8 cellular contexts compared by ENCODE assay signal in genomic region chr10:102396251-102396650, GRCh38. TPM values are rescaled to one million over a fixed set of nuclear protein-coding genes. Genes with fewer than 3 reads are reported as not detected.
DNase-seq lines count a peak whose midpoint lies in the region; ATAC-seq, FAIRE-seq and TF ChIP-seq lines count a peak whose summit lies in the region.

No MANE protein-coding gene starts in this region.

- H3K9me3 ChIP-seq in GM12878 (replicated peaks; ENCODE audit: control insufficient read depth, insufficient read depth, low read length) (no peaks in the 10 kb centered on the region; the same call in 2 of the 3 replicates), upper lobe of left lung (no peaks in the 10 kb centered on the region)

- RAD21 ChIA-PET in GM12878 (lab: Charles Lee; ENCODE audit: unreplicated experiment) = interaction anchor here (1.3 to 5.8 kb wide), 3 partner anchors 12 to 166 kb away, joined by 3 to 33 read pairs (median 4); no protein-coding TSS in a partner anchor

- peaks cover 21% of the 10 kb centered on the region for H3K36me3 Mint-ChIP-seq in memory B cell

- peaks cover 37% of the 10 kb centered on the region for H3K4me1 Mint-ChIP-seq in memory B cell

- in situ Hi-C loops in GM12878 (cut with MboI) = no loop called here

- no peak for TF ChIP-seq RAD21 in GM12878 (IDR thresholded peaks at IDR 0.05; ENCODE audit: insufficient read depth, low read depth, low read length)

- H3K9me3 Mint-ChIP-seq in memory B cell = no peaks in the 10 kb centered on the region

- H3K27me3 ChIP-seq in GM12878 (replicated peaks in 1 of 2; ENCODE audit: control insufficient read depth in 2 of 2, insufficient read depth in 2 of 2, low read length in 1 of 2) = no peaks in the 10 kb centered on the region
- H3K27me3 ChIP-seq in upper lobe of left lung = no peaks in the 10 kb centered on the region

- DNase-seq in activated T-cell treated with anti-CD3 and anti-CD28 coated beads, Interleukin-2, amount 50 U/mL, for 1 hour = peak; percentile 37
- DNase-seq in activated T-cell treated with anti-CD3 and anti-CD28 coated beads, Interleukin-2, amount 50 U/mL, for 48 hours = no peak
- DNase-seq in GM12878 (ENCODE audit: low read depth, low spot score) (no peak), memory B cell (ENCODE audit: low spot score in 2 of 2) (no peak), upper lobe of left lung (no peak), DMS153 (lab: John Stamatoyannopoulos, UW) (no peak), NCI-H2029 treated with DMSO at 0.1 percent for 48 hours (lab: John Stamatoyannopoulos, UW) (no peak)

- FAIRE-seq in GM12878 (lab: Jason Lieb, UNC) = no peak

- 0% methylated on average over 4 of the region's 4 CpGs for WGBS in GM12878 (ENCODE audit: insufficient coverage, insufficient replicate concordance, low lambda C conversion rate, missing lambda C conversion rate)
- 54 to 89% methylated on average over 2 of the region's 4 CpGs for WGBS in upper lobe of left lung, 2 donors

- SMC1A ChIA-PET in GM12878 (lab: Charles Lee; ENCODE audit: uncharacterized antibody, unreplicated experiment) = interaction anchor here (1.0 to 3.8 kb wide), 3 partner anchors 25 to 54 kb away, joined by 4 to 23 read pairs (median 10); partner anchors contain the start of genes CUEDC2 and FBXL15

- H3K4me3 ChIP-seq in GM12878 = peak overlapping the region; percentile 100
- H3K4me3 ChIP-seq in upper lobe of left lung = peak overlapping the region; percentile 61 to 82 (median 68)

- H2AFZ ChIP-seq in GM12878 (ENCODE audit: control insufficient read depth, low read depth, low read length) = no peak overlapping the region

- no peaks in the 10 kb centered on the region for H3K27me3 Mint-ChIP-seq in memory B cell

- POLR2A ChIA-PET in GM12878 (lab: Charles Lee) = interaction anchor here (1.0 to 6.1 kb wide), 9 partner anchors 17 to 318 kb away, joined by 3 to 44 read pairs (median 4); partner anchors contain the start of genes ARL3, C10orf95, CUEDC2 and FBXL15

- H3K9ac ChIP-seq in GM12878 (ENCODE audit: control insufficient read depth, insufficient read depth, low read length) = peak overlapping the region; percentile 99

- no peak for TF ChIP-seq CTCF in GM12878 (IDR thresholded peaks at IDR 0.05 in 2 of 3, conservative IDR thresholded peaks at IDR 0.05 in 1 of 3; ENCODE audit: control insufficient read depth in 2 of 3, extremely low read depth in 1 of 3, insufficient read depth in 1 of 3, low read depth in 3 of 3, low read length in 3 of 3)
- TF ChIP-seq CTCF in upper lobe of left lung (IDR thresholded peaks at IDR 0.05) = no peak

- H3K4me1 ChIP-seq in GM12878 (ENCODE audit: control insufficient read depth, insufficient read depth, low read length) (peaks cover 25% of the 10 kb centered on the region), upper lobe of left lung (peaks cover 43 to 63% (median 49%) of the 10 kb centered on the region in 4 donors)

- CTCF ChIA-PET in GM12878 (lab: Yijun Ruan, JAX) = interaction anchor here (0.7 to 12.1 kb wide), 7 partner anchors 12 to 227 kb away, joined by 3 to 90 read pairs (median 6); partner anchors contain the start of genes CUEDC2 and FBXL15

- H3K36me3 ChIP-seq in GM12878 (ENCODE audit: control insufficient read depth in 2 of 2, insufficient read depth in 2 of 2, low read length in 1 of 2) (peaks cover 15 to 29% of the 10 kb centered on the region in 2 experiments), upper lobe of left lung (peaks cover under 1 to 35% (median 29%) of the 10 kb centered on the region in 4 donors)

- TF ChIP-seq EP300 in GM12878 (IDR thresholded peaks at IDR 0.05; ENCODE audit: borderline replicate concordance in 1 of 2, control insufficient read depth in 1 of 2, low read depth in 2 of 2, low read length in 2 of 2) = no peak
- TF ChIP-seq EP300 in upper lobe of left lung (IDR thresholded peaks at IDR 0.05) = no peak

- peak overlapping the region; percentile 97 for H3K4me3 Mint-ChIP-seq in memory B cell

- peak overlapping the region; percentile 100 for H3K27ac Mint-ChIP-seq in memory B cell

- ATAC-seq in GM12878 (no peak), memory B cell (ENCODE audit: low read depth) (no peak), upper lobe of left lung (ENCODE audit: low FRiP score in 2 of 2) (no peak), GM21526 (IDR thresholded peaks at IDR 0.05; ENCODE audit: low FRiP score, unreplicated experiment) (no peak)

- intact Hi-C loops in GM12878 (cut with micrococcal nuclease; ENCODE audit: unreplicated experiment) = loop anchor here (10.0 kb wide), 1 partner anchor 249 kb away; the partner anchor contains the start of gene TRIM8

- TF ChIP-seq POLR2A in GM12878 (IDR thresholded peaks at IDR 0.05; ENCODE audit: low read depth, low read length) (0 out of 2 replicates have a peak, but pooled peaks have one; percentile 58), upper lobe of left lung (IDR thresholded peaks at IDR 0.05) (no peak)

- no TSS peak for BruUV-seq in GM12878 (replicated peaks; lab: Mats Ljungman, UMichigan)

- H3K27ac ChIP-seq in GM12878 (ENCODE audit: control insufficient read depth, insufficient read depth) (peak overlapping the region; percentile 93), upper lobe of left lung (peak overlapping the region; percentile 94 to 97 (median 96))

- peaks cover 57% of the 10 kb centered on the region for H3K79me2 ChIP-seq in GM12878 (ENCODE audit: control insufficient read depth, insufficient read depth, low read length)

- peak overlapping the region; percentile 96 for H3K4me2 ChIP-seq in GM12878 (ENCODE audit: control insufficient read depth, insufficient read depth)

- H4K20me1 ChIP-seq in GM12878 (ENCODE audit: control insufficient read depth, insufficient read depth) = no peaks in the 10 kb centered on the region

RNA-seq across cellular contexts. Expression of gene NFKB2, which starts 0.7 kb away (rescaled TPM):
- total RNA-seq in GM12878 (2013; cell fraction: nucleolus; rRNA removed) = 150 and 171 TPM in 2 replicates
- total RNA-seq in GM12878 (2014; rRNA removed) = 108 and 111 TPM in 2 replicates
- 42.4 and 43.7 TPM in 2 replicates for total RNA-seq in GM12878 (2014; rRNA removed; fragmentation: Illumina TruSeq; extraction: Trizol)
- total RNA-seq in GM12878 (2021) = 144 and 145 TPM in 2 replicates
- polyA plus RNA-seq in GM12878 (2011; ENCODE audit: low read depth) = 33.4 TPM
- polyA plus RNA-seq in GM12878 (2011; rRNA removed) = 62.4 and 113 TPM in 2 replicates
- 110 and 124 TPM in 2 replicates for polyA plus RNA-seq in GM12878 (2011; cell fraction: cytosol; rRNA removed)
- 571 and 613 TPM in 2 replicates for polyA plus RNA-seq in GM12878 (2011; cell fraction: nucleus; rRNA removed)
- 106 and 129 TPM in 2 replicates for polyA plus RNA-seq in GM12878 (2012)
- polyA plus RNA-seq in GM12878 (2014; fragmentation: Illumina TruSeq; extraction: Trizol) = 49.9 and 56.4 TPM in 2 replicates
- 1 to 10 TPM in 1 of 2 experiments, under 1 TPM in 1; 0.56 to 1.3 TPM for polyA plus RNA-seq in GM12878 (2014; fragmentation: Nextera tagmentation; extraction: Ambion mirVana)
- polyA plus RNA-seq in GM12878 (2014; rRNA removed) = 109 and 119 TPM in 2 replicates
- polyA plus RNA-seq in GM12878 (2016; fragmentation: Nextera tagmentation; extraction: Ambion mirVana) = 10 to 100 TPM; 31.4 to 32.0 TPM
- 60.3 and 69.0 TPM in 2 replicates for polyA minus RNA-seq in GM12878 (2011; rRNA and poly(A)+ RNA removed)
- polyA minus RNA-seq in GM12878 (2011; cell fraction: cytosol; rRNA and poly(A)+ RNA removed) = 39.0 and 44.4 TPM in 2 replicates
- polyA minus RNA-seq in GM12878 (2011; cell fraction: nucleus; rRNA and poly(A)+ RNA removed) = 74.0 and 110 TPM in 2 replicates
- 10 to 100 TPM; 31.2 to 67.6 (median 41.2) TPM for total RNA-seq in upper lobe of left lung

RNA-seq across cellular contexts. Expression of gene PSD, which starts 22.3 kb away (rescaled TPM):
- total RNA-seq in GM12878 (2013; cell fraction: nucleolus; rRNA removed) = 0.83 and 1.1 TPM in 2 replicates
- total RNA-seq in GM12878 (2014; rRNA removed) (0.11 and 0.27 TPM in 2 replicates), GM12878 (2014; rRNA removed; fragmentation: Illumina TruSeq; extraction: Trizol) (0.09 and 0.18 TPM in 2 replicates), GM12878 (2021) (0.16 and 0.56 TPM in 2 replicates), upper lobe of left lung (10 to 100 TPM in 2 of 6 donors, 1 to 10 TPM in 4; 1.1 to 28.3 (median 3.5) TPM)
- 0.41 TPM for polyA plus RNA-seq in GM12878 (2011; ENCODE audit: low read depth)
- polyA plus RNA-seq in GM12878 (2011; rRNA removed) (0.41 and 0.55 TPM in 2 replicates), GM12878 (2014; fragmentation: Illumina TruSeq; extraction: Trizol) (0.16 TPM in 1 of 2 replicates, not detected in the other), GM12878 (2014; fragmentation: Nextera tagmentation; extraction: Ambion mirVana) (not detected), GM12878 (2014; rRNA removed) (0.25 and 0.77 TPM in 2 replicates), GM12878 (2016; fragmentation: Nextera tagmentation; extraction: Ambion mirVana) (1 to 10 TPM; 1.7 to 2.0 TPM)
- polyA plus RNA-seq in GM12878 (2011; cell fraction: cytosol; rRNA removed) = 0.43 and 0.57 TPM in 2 replicates
- 3.5 and 3.8 TPM in 2 replicates for polyA plus RNA-seq in GM12878 (2011; cell fraction: nucleus; rRNA removed)
- 2.1 and 2.8 TPM in 2 replicates for polyA plus RNA-seq in GM12878 (2012)
- 0.93 and 0.95 TPM in 2 replicates for polyA minus RNA-seq in GM12878 (2011; rRNA and poly(A)+ RNA removed)
- polyA minus RNA-seq in GM12878 (2011; cell fraction: cytosol; rRNA and poly(A)+ RNA removed) = not detected in 2 replicates
- 1.1 TPM in 2 replicates for polyA minus RNA-seq in GM12878 (2011; cell fraction: nucleus; rRNA and poly(A)+ RNA removed)

RNA-seq across cellular contexts. Expression of gene FBXL15, which starts 24.4 kb away (rescaled TPM):
- total RNA-seq in GM12878 (2013; cell fraction: nucleolus; rRNA removed) = 2.2 TPM in 2 replicates
- 13.8 and 14.4 TPM in 2 replicates for total RNA-seq in GM12878 (2014; rRNA removed)
- 1.8 and 1.9 TPM in 2 replicates for total RNA-seq in GM12878 (2014; rRNA removed; fragmentation: Illumina TruSeq; extraction: Trizol)
- total RNA-seq in GM12878 (2021) = 13.5 and 14.7 TPM in 2 replicates
- polyA plus RNA-seq in GM12878 (2011; ENCODE audit: low read depth) = 2.1 TPM
- 1.3 and 3.1 TPM in 2 replicates for polyA plus RNA-seq in GM12878 (2011; rRNA removed)
- polyA plus RNA-seq in GM12878 (2011; cell fraction: cytosol; rRNA removed) = 9.5 and 16.7 TPM in 2 replicates
- 24.6 and 34.7 TPM in 2 replicates for polyA plus RNA-seq in GM12878 (2011; cell fraction: nucleus; rRNA removed)
- 5.9 and 7.7 TPM in 2 replicates for polyA plus RNA-seq in GM12878 (2012)
- 0.11 and 0.54 TPM in 2 replicates for polyA plus RNA-seq in GM12878 (2014; fragmentation: Illumina TruSeq; extraction: Trizol)
- polyA plus RNA-seq in GM12878 (2014; fragmentation: Nextera tagmentation; extraction: Ambion mirVana) = under 1 TPM; 0.13 to 0.66 TPM
- 12.6 and 15.3 TPM in 2 replicates for polyA plus RNA-seq in GM12878 (2014; rRNA removed)
- polyA plus RNA-seq in GM12878 (2016; fragmentation: Nextera tagmentation; extraction: Ambion mirVana) = 10 to 100 TPM; 19.5 to 21.3 TPM
- 0.73 and 1.8 TPM in 2 replicates for polyA minus RNA-seq in GM12878 (2011; rRNA and poly(A)+ RNA removed)
- polyA minus RNA-seq in GM12878 (2011; cell fraction: cytosol; rRNA and poly(A)+ RNA removed) = 2.9 TPM in 2 replicates
- polyA minus RNA-seq in GM12878 (2011; cell fraction: nucleus; rRNA and poly(A)+ RNA removed) = 3.0 and 3.5 TPM in 2 replicates
- total RNA-seq in upper lobe of left lung = 10 to 100 TPM; 18.5 to 70.2 (median 26.8) TPM

RNA-seq across cellular contexts. Expression of gene CUEDC2, which starts 36.1 kb away (rescaled TPM):
- total RNA-seq in GM12878 (2013; cell fraction: nucleolus; rRNA removed) = 12.4 and 13.3 TPM in 2 replicates
- total RNA-seq in GM12878 (2014; rRNA removed) (66.5 and 67.6 TPM in 2 replicates), GM12878 (2014; rRNA removed; fragmentation: Illumina TruSeq; extraction: Trizol) (47.8 and 49.6 TPM in 2 replicates), GM12878 (2021) (82.5 and 85.5 TPM in 2 replicates), upper lobe of left lung (10 to 100 TPM; 33.1 to 67.1 (median 46.5) TPM)
- polyA plus RNA-seq in GM12878 (2011; ENCODE audit: low read depth) = 23.2 TPM
- polyA plus RNA-seq in GM12878 (2011; rRNA removed) (21.7 and 31.5 TPM in 2 replicates), GM12878 (2014; fragmentation: Illumina TruSeq; extraction: Trizol) (34.4 and 84.2 TPM in 2 replicates), GM12878 (2014; fragmentation: Nextera tagmentation; extraction: Ambion mirVana) (10 to 100 TPM; 20.4 to 45.2 TPM), GM12878 (2014; rRNA removed) (75.9 and 88.0 TPM in 2 replicates), GM12878 (2016; fragmentation: Nextera tagmentation; extraction: Ambion mirVana) (100 to 1,000 TPM; 116 to 121 TPM)
- 88.8 and 91.7 TPM in 2 replicates for polyA plus RNA-seq in GM12878 (2011; cell fraction: cytosol; rRNA removed)
- polyA plus RNA-seq in GM12878 (2011; cell fraction: nucleus; rRNA removed) = 81.7 and 82.8 TPM in 2 replicates
- polyA plus RNA-seq in GM12878 (2012) = 53.7 and 56.5 TPM in 2 replicates
- polyA minus RNA-seq in GM12878 (2011; rRNA and poly(A)+ RNA removed) = 8.9 and 26.7 TPM in 2 replicates
- polyA minus RNA-seq in GM12878 (2011; cell fraction: cytosol; rRNA and poly(A)+ RNA removed) = 10.2 and 11.4 TPM in 2 replicates
- 7.9 and 8.4 TPM in 2 replicates for polyA minus RNA-seq in GM12878 (2011; cell fraction: nucleus; rRNA and poly(A)+ RNA removed)

RNA-seq across cellular contexts. Expression of gene C10orf95, which starts 55.1 kb away (rescaled TPM):
- 0.69 and 0.98 TPM in 2 replicates for total RNA-seq in GM12878 (2013; cell fraction: nucleolus; rRNA removed)
- total RNA-seq in GM12878 (2014; rRNA removed) = 0.60 and 1.1 TPM in 2 replicates
- 0.09 TPM in 1 of 2 replicates, not detected in the other for total RNA-seq in GM12878 (2014; rRNA removed; fragmentation: Illumina TruSeq; extraction: Trizol)
- total RNA-seq in GM12878 (2021) = 0.19 and 0.33 TPM in 2 replicates
- not detected for polyA plus RNA-seq in GM12878 (2011; ENCODE audit: low read depth)
- 0.06 and 0.11 TPM in 2 replicates for polyA plus RNA-seq in GM12878 (2011; rRNA removed)
- 0.31 and 0.35 TPM in 2 replicates for polyA plus RNA-seq in GM12878 (2011; cell fraction: cytosol; rRNA removed)
- polyA plus RNA-seq in GM12878 (2011; cell fraction: nucleus; rRNA removed) = 0.36 and 0.92 TPM in 2 replicates
- 0.76 and 1.3 TPM in 2 replicates for polyA plus RNA-seq in GM12878 (2012)
- polyA plus RNA-seq in GM12878 (2014; fragmentation: Illumina TruSeq; extraction: Trizol) = 0.29 TPM in 2 replicates
- polyA plus RNA-seq in GM12878 (2014; fragmentation: Nextera tagmentation; extraction: Ambion mirVana) = under 1 TPM; 0.06 to 0.07 TPM
- polyA plus RNA-seq in GM12878 (2014; rRNA removed) = 0.49 and 0.65 TPM in 2 replicates
- polyA plus RNA-seq in GM12878 (2016; fragmentation: Nextera tagmentation; extraction: Ambion mirVana) = under 1 TPM; 0.34 to 0.63 TPM
- polyA minus RNA-seq in GM12878 (2011; rRNA and poly(A)+ RNA removed) = 0.80 and 2.3 TPM in 2 replicates
- 1.1 TPM in 1 of 2 replicates, not detected in the other for polyA minus RNA-seq in GM12878 (2011; cell fraction: cytosol; rRNA and poly(A)+ RNA removed)
- polyA minus RNA-seq in GM12878 (2011; cell fraction: nucleus; rRNA and poly(A)+ RNA removed) = 2.2 and 4.5 TPM in 2 replicates
- total RNA-seq in upper lobe of left lung = 10 to 100 TPM in 5 of 6 donors, 1 to 10 TPM in 1; 5.9 to 27.5 (median 15.1) TPM
